Comparison of ENCODE assay signal across 14 cellular contexts in genomic region chr11:74090701-74091100, GRCh38.
DNase-seq lines count a peak whose midpoint lies in the region; ATAC-seq and TF ChIP-seq lines count a peak whose summit lies in the region.
"Had no signal": no experiment of that assay in that cellular context is flagged by ENCODE, and none has a peak within 500 bp of the region (broad histone marks: within the 10 kb centered on the region; RNA-seq: fewer than 3 reads in every experiment).

No MANE protein-coding gene starts in this region.

- DNase-seq in NCI-H1092 treated with DMSO at 0.1 percent for 48 hours (lab: John Stamatoyannopoulos, UW) (peak; percentile 32), NCI-H1092 (lab: John Stamatoyannopoulos, UW) (no peak), NB4 (ENCODE audit: low read depth) (peak; percentile 17), cerebellar cortex (ENCODE audit: low spot score) (peak; percentile 38), osteoblast (ENCODE audit: insufficient read length, low spot score, missing footprints) (no peak), suprapubic skin (ENCODE audit: low spot score in 2 of 2) (no peak), substantia nigra (lab: John Stamatoyannopoulos, UW) (no peak)
- DNase-seq: 8988T; activated CD4-positive, alpha-beta T cell treated with anti-CD3 and anti-CD28 coated beads for 36 hours; activated effector memory CD4-positive, alpha-beta T cell treated with Interleukin-2 at 50 U/mL for 16 hours; NCI-H2171 treated with DMSO at 0.1 percent for 48 hours; SHP77; upper lobe of right lung had no signal

- peaks cover 21% of the 10 kb centered on the region for H3K36me3 ChIP-seq in osteoblast (ENCODE audit: insufficient read depth, low read length)
- H3K36me3 ChIP-seq in suprapubic skin: peaks cover 89% of the 10 kb centered on the region

- H3K4me1 ChIP-seq in osteoblast (ENCODE audit: insufficient read depth, low read length) (no peaks in the 10 kb centered on the region), suprapubic skin (no peaks in the 10 kb centered on the region)
- H3K4me1 ChIP-seq: upper lobe of right lung had no signal

- no peaks in the 10 kb centered on the region for H4K20me1 ChIP-seq in osteoblast (ENCODE audit: insufficient read depth, low read length)

- 79% methylated on average over 3 of the region's 3 CpGs for WGBS in suprapubic skin

- TF ChIP-seq EP300 in suprapubic skin (IDR thresholded peaks at IDR 0.05): no peak

- H3K27ac ChIP-seq in osteoblast (ENCODE audit: low read depth, low read length) (no peak overlapping the region), suprapubic skin (no peak overlapping the region), substantia nigra (ENCODE audit: low read depth, low read length, poor library complexity, severe bottlenecking) (no peak overlapping the region)
- H3K27ac ChIP-seq: upper lobe of right lung had no signal

- H3K9me3 ChIP-seq in osteoblast (ENCODE audit: low read depth, low read length): no peaks in the 10 kb centered on the region
- H3K9me3 ChIP-seq in suprapubic skin: no peaks in the 10 kb centered on the region
- H3K9me3 ChIP-seq: upper lobe of right lung had no signal

- H3K27me3 ChIP-seq in osteoblast (ENCODE audit: insufficient read depth, low read length): no peaks in the 10 kb centered on the region
- H3K27me3 ChIP-seq in suprapubic skin: no peaks in the 10 kb centered on the region
- H3K27me3 ChIP-seq: upper lobe of right lung had no signal

- no peak overlapping the region for H2AFZ ChIP-seq in osteoblast (ENCODE audit: low read length)

- no peak for ATAC-seq in GM19351 (IDR thresholded peaks at IDR 0.05; ENCODE audit: unreplicated experiment)
- ATAC-seq: activated CD4-positive, alpha-beta T cell treated with anti-CD3 and anti-CD28 coated beads for 36 hours; upper lobe of right lung had no signal

- peak; percentile 2 for TF ChIP-seq CTCF in NB4 (IDR thresholded peaks at IDR 0.05; ENCODE audit: low read depth, low read length)
- peak; percentile 20 for TF ChIP-seq CTCF in osteoblast (IDR thresholded peaks at IDR 0.05; ENCODE audit: extremely low read depth, low read depth, low read length)
- TF ChIP-seq CTCF in suprapubic skin (IDR thresholded peaks at IDR 0.05): no peak

- TF ChIP-seq POLR2A in NB4 (IDR thresholded peaks at IDR 0.05; ENCODE audit: extremely low read depth, insufficient read length) (no peak), suprapubic skin (IDR thresholded peaks at IDR 0.05) (no peak)

- no peak overlapping the region for H3K4me2 ChIP-seq in osteoblast (ENCODE audit: insufficient read depth, low read length)

- H3K4me3 ChIP-seq in NB4 (ENCODE audit: low read depth, low read length): no peak overlapping the region
- H3K4me3 ChIP-seq in osteoblast (ENCODE audit: insufficient read depth, low read length): no peak overlapping the region
- H3K4me3 ChIP-seq in suprapubic skin: no peak overlapping the region
- H3K4me3 ChIP-seq: upper lobe of right lung had no signal

- no peaks in the 10 kb centered on the region for H3K79me2 ChIP-seq in osteoblast (ENCODE audit: insufficient read depth, low read length)

Comparison
In these comparisons a context has a peak if more than half of its experiments do, and no peak if none do; other contexts are left out.
1. DNase-seq: peak in NCI-H1092 treated with DMSO at 0.1 percent for 48 hours (single experiment), NB4 (single experiment) and cerebellar cortex (single experiment); none in NCI-H1092 (single experiment), osteoblast (single experiment), suprapubic skin (0 of 2) and substantia nigra (0 of 49).
2. CTCF ChIP-seq: peak in NB4 (single experiment) and osteoblast (single experiment); none in suprapubic skin (0 of 2).